ENCODE assay signal across 18 cellular contexts in genomic region chr3:9130318-9131110, GRCh38.
DNase-seq lines count a peak whose midpoint lies in the region; TF ChIP-seq lines count a peak whose summit lies in the region.
"Had no signal": no experiment of that assay in that cellular context is flagged by ENCODE, and none has a peak within 500 bp of the region (broad histone marks: within the 10 kb centered on the region; RNA-seq: fewer than 3 reads in every experiment).

No MANE protein-coding gene starts in this region.

- H3K27ac ChIP-seq in dorsolateral prefrontal cortex: peak overlapping the region in 40 of 59 donors; percentile 2 to 78 (median 43)
- H3K27ac ChIP-seq: KMS-11, SJCRH30, skin epidermis had no signal

- intact Hi-C loops in dorsolateral prefrontal cortex (cut with DNase I): no loop called here

- in situ Hi-C loops in G401 (cut with HindIII; ENCODE audit: low sequenced_read_pairs): no loop called here

- DNase-seq in AG20443 (ENCODE audit: low spot score) (peak; percentile 28), G401 (ENCODE audit: low spot score) (peak; percentile 84), NCI-H69 (lab: John Stamatoyannopoulos, UW) (peak; percentile 36), dorsolateral prefrontal cortex (peak in 2 of 10 donors; percentile 52 to 72), T1000 (lab: John Stamatoyannopoulos, UW) (no peak), SW480 (ENCODE audit: low spot score) (no peak)
- DNase-seq in effector CD4-positive, alpha-beta T cell: no peak
- DNase-seq: activated CD4-positive, alpha-beta memory T cell treated with anti-CD3 and anti-CD28 coated beads for 36 hours; activated T-cell treated with anti-CD3 and anti-CD28 coated beads, Interleukin-2, amount 50 U/mL, for 1 hour; dermis blood vessel endothelial cell; HCEC 1CT; naive thymus-derived CD8-positive, alpha-beta T cell; NCI-H146; NCI-H510A treated with DMSO at 0.1 percent for 48 hours; SJCRH30; stimulated activated CD4-positive, alpha-beta T cell treated with anti-CD3 and anti-CD28 coated beads, Interleukin-4, amount 100 ng/mL, for 1 hour had no signal

- no peaks in the 10 kb centered on the region for H3K27me3 ChIP-seq in dorsolateral prefrontal cortex

- no peak overlapping the region for H3K4me3 ChIP-seq in dorsolateral prefrontal cortex
- H3K4me3 ChIP-seq: SJCRH30, skin epidermis had no signal

- TF ChIP-seq CTCF in dorsolateral prefrontal cortex (IDR thresholded peaks at IDR 0.05 in 54 of 56, conservative IDR thresholded peaks at IDR 0.05 in 2 of 56; ENCODE audit: low read depth in 1 of 56, partially characterized antibody in 56 of 56): no peak

Comparison
In these comparisons a context has a peak if more than half of its experiments do, and no peak if none do; other contexts are left out.
1. DNase-seq: peak in AG20443 (single experiment), G401 (single experiment) and NCI-H69 (single experiment); none in effector CD4-positive, alpha-beta T cell (single experiment), T1000 (single experiment) and SW480 (single experiment).